Comparison of ENCODE assay signal across 21 cellular contexts in the genomic region with DNA sequence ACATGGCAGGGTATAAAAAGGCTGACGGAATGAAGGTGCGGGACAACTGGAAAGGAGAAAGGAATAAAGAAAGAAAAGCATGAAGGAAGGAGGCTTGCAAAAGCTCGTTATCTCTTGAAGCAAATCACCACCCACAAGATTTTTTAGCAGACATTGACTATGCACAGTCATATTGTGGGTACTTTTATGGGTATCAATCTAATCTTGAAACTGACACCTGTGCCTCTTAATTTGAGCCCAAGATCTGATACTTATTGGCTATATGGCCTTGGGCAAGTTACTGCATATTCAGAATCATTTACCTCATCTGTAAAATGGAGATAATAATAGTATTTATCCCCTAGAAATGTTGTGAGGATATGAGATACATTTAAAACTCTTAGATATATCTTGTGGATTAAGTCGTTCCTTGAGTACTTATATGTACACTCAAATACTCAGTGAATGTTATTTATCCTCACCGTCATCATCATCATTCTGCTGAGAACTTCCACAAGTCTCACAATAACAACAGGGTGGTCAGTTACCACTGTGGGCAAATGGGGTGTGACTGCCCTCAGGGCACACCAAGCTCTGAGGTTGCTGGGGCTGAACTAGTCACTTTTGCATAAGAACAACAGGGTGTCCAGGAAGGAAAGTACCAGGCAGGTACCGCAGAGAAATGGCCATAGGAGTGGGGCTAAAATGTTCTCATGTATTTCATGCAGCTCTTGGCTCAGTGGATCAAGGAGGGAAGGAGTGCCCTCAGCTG.
DNase-seq lines count a peak whose midpoint lies in the region; ATAC-seq and TF ChIP-seq lines count a peak whose summit lies in the region.
"Had no signal": no experiment of that assay in that cellular context is flagged by ENCODE, and none has a peak within 500 bp of the region (broad histone marks: within the 10 kb centered on the region; RNA-seq: fewer than 3 reads in every experiment).

No MANE protein-coding gene starts in this region.

- peak overlapping the region; percentile 27 for H3K27ac Mint-ChIP-seq in activated B cell treated with CpG ODN at 0.5 μM for 24 hours
- H3K27ac Mint-ChIP-seq in activated CD4-positive, alpha-beta memory T cell treated with anti-CD3 and anti-CD28 coated beads for 36 hours: no peak overlapping the region
- H3K27ac Mint-ChIP-seq: activated naive CD4-positive, alpha-beta T cell treated with anti-CD3 and anti-CD28 coated beads, Interleukin-2, amount 10 ng/mL, durations not matched to agents 7 days and 5 days; dendritic cell treated with granulocyte-macrophage colony-stimulating factor and Interleukin-4, amounts not matched to agents 40 ng/mL and 50 ng/mL, for 4 days; mesothelial cell of epicardium had no signal

- CTCF ChIA-PET in activated B cell treated with CpG ODN at 0.5 μM for 24 hours (lab: Charles Lee): no interaction called here
- CTCF ChIA-PET in activated CD4-positive, alpha-beta memory T cell treated with anti-CD3 and anti-CD28 coated beads for 36 hours (lab: Charles Lee): no interaction called here

- no peaks in the 10 kb centered on the region for H3K9me3 Mint-ChIP-seq in activated B cell treated with CpG ODN at 0.5 μM for 24 hours
- no peaks in the 10 kb centered on the region for H3K9me3 Mint-ChIP-seq in activated CD4-positive, alpha-beta memory T cell treated with anti-CD3 and anti-CD28 coated beads for 36 hours
- H3K9me3 Mint-ChIP-seq: activated naive CD4-positive, alpha-beta T cell treated with anti-CD3 and anti-CD28 coated beads, Interleukin-2, amount 10 ng/mL, durations not matched to agents 7 days and 5 days; mesothelial cell of epicardium; naive thymus-derived CD8-positive, alpha-beta T cell had no signal

- H3K27me3 Mint-ChIP-seq in activated B cell treated with CpG ODN at 0.5 μM for 24 hours: no peaks in the 10 kb centered on the region
- H3K27me3 Mint-ChIP-seq in activated CD4-positive, alpha-beta memory T cell treated with anti-CD3 and anti-CD28 coated beads for 36 hours: no peaks in the 10 kb centered on the region
- H3K27me3 Mint-ChIP-seq: activated naive CD4-positive, alpha-beta T cell treated with anti-CD3 and anti-CD28 coated beads, Interleukin-2, amount 10 ng/mL, durations not matched to agents 7 days and 5 days; dendritic cell treated with granulocyte-macrophage colony-stimulating factor and Interleukin-4, amounts not matched to agents 40 ng/mL and 50 ng/mL, for 4 days; naive thymus-derived CD8-positive, alpha-beta T cell had no signal

- POLR2A ChIA-PET in activated B cell treated with CpG ODN at 0.5 μM for 24 hours (lab: Charles Lee): interaction anchor here (0.6 to 0.8 kb wide), 2 partner anchors 16 to 68 kb away, joined by 3 to 4 read pairs; no protein-coding TSS in a partner anchor
- POLR2A ChIA-PET in activated CD4-positive, alpha-beta memory T cell treated with anti-CD3 and anti-CD28 coated beads for 36 hours (lab: Charles Lee): no interaction called here

- no peak overlapping the region for H3K4me3 Mint-ChIP-seq in activated B cell treated with CpG ODN at 0.5 μM for 24 hours
- no peak overlapping the region for H3K4me3 Mint-ChIP-seq in activated CD4-positive, alpha-beta memory T cell treated with anti-CD3 and anti-CD28 coated beads for 36 hours
- H3K4me3 Mint-ChIP-seq: activated naive CD4-positive, alpha-beta T cell treated with anti-CD3 and anti-CD28 coated beads, Interleukin-2, amount 10 ng/mL, durations not matched to agents 7 days and 5 days; dendritic cell treated with granulocyte-macrophage colony-stimulating factor and Interleukin-4, amounts not matched to agents 40 ng/mL and 50 ng/mL, for 4 days; mesothelial cell of epicardium; naive thymus-derived CD8-positive, alpha-beta T cell had no signal

- TF ChIP-seq CTCF in activated B cell treated with CpG ODN at 0.5 μM for 24 hours (IDR thresholded peaks at IDR 0.05): no peak

- intact Hi-C loops in activated B cell treated with CpG ODN at 0.5 μM for 24 hours (cut with micrococcal nuclease): no loop called here
- intact Hi-C loops in activated CD4-positive, alpha-beta memory T cell treated with anti-CD3 and anti-CD28 coated beads for 36 hours (cut with micrococcal nuclease): no loop called here

- peaks cover 34% of the 10 kb centered on the region for H3K4me1 Mint-ChIP-seq in activated B cell treated with CpG ODN at 0.5 μM for 24 hours
- H3K4me1 Mint-ChIP-seq in activated CD4-positive, alpha-beta memory T cell treated with anti-CD3 and anti-CD28 coated beads for 36 hours (ENCODE audit: low read depth): peaks cover 6% of the 10 kb centered on the region

- no peaks in the 10 kb centered on the region for H3K36me3 Mint-ChIP-seq in activated B cell treated with CpG ODN at 0.5 μM for 24 hours (ENCODE audit: low read depth)
- peaks cover 3% of the 10 kb centered on the region for H3K36me3 Mint-ChIP-seq in activated CD4-positive, alpha-beta memory T cell treated with anti-CD3 and anti-CD28 coated beads for 36 hours
- H3K36me3 Mint-ChIP-seq: mesothelial cell of epicardium had no signal

- no peak for DNase-seq in activated CD4-positive, CD25-positive, alpha-beta regulatory T cell treated with anti-CD3 and anti-CD28 coated beads, Interleukin-2, amount 50 U/mL, for 72 hours
- no peak for DNase-seq in activated B cell treated with CpG ODN at 0.5 μM for 24 hours
- DNase-seq in activated CD4-positive, alpha-beta memory T cell treated with anti-CD3 and anti-CD28 coated beads for 36 hours: no peak
- no peak for DNase-seq in NCI-H524 (lab: John Stamatoyannopoulos, UW)
- DNase-seq: activated CD4-positive, alpha-beta T cell treated with anti-CD3 and anti-CD28 coated beads, Interleukin-2, amount 50 U/mL, for 4 hours; activated naive CD4-positive, alpha-beta T cell treated with anti-CD3 and anti-CD28 coated beads, Interleukin-2, amount 10 ng/mL, durations not matched to agents 7 days and 5 days; COR-L47; DMS79; naive thymus-derived CD8-positive, alpha-beta T cell; NCI-H2081 treated with DMSO at 0.1 percent for 48 hours; NCI-H446; PC-9; right cardiac atrium; upper lobe of left lung had no signal

- peak; percentile 54 to 64 for ATAC-seq in activated CD4-positive, CD25-positive, alpha-beta regulatory T cell treated with anti-CD3 and anti-CD28 coated beads, Interleukin-2, amount 50 U/mL, for 24 hours
- ATAC-seq in GM18867 (IDR thresholded peaks at IDR 0.05; ENCODE audit: unreplicated experiment) (peak; percentile 68), HG02852 (IDR thresholded peaks at IDR 0.05; ENCODE audit: unreplicated experiment) (peak; percentile 37), activated B cell treated with CpG ODN at 0.5 μM for 24 hours (ENCODE audit: low read depth) (peak; percentile 10), GM21447 (IDR thresholded peaks at IDR 0.05; ENCODE audit: unreplicated experiment) (no peak)
- ATAC-seq: left lobe of liver; naive thymus-derived CD8-positive, alpha-beta T cell; right cardiac atrium had no signal
